ENCODE assay signal across 8 cellular contexts in genomic region chr7:35906191-35906908, GRCh38.
DNase-seq lines count a peak whose midpoint lies in the region; ATAC-seq lines count a peak whose summit lies in the region.

No MANE protein-coding gene starts in this region.

- no peak overlapping the region for H2AK5ac ChIP-seq in neuronal stem cell (ENCODE audit: low read depth, low read length)

- H4K8ac ChIP-seq in neuronal stem cell (ENCODE audit: low read depth, low read length) = no peak overlapping the region

- H3K27ac Mint-ChIP-seq in activated T-cell treated with anti-CD3 and anti-CD28 coated beads, Interleukin-2, amount 50 U/mL, for 72 hours = no peak overlapping the region

- H3K9ac ChIP-seq in neuronal stem cell (ENCODE audit: low read depth, low read length, poor library complexity) = no peak overlapping the region

- no peaks in the 10 kb centered on the region for H3K9me3 ChIP-seq in neuronal stem cell (replicated peaks in 1 of 2; ENCODE audit: control insufficient read depth in 2 of 2, insufficient read depth in 1 of 2, low read depth in 1 of 2, low read length in 2 of 2)

- no peak overlapping the region for H2BK15ac ChIP-seq in neuronal stem cell (ENCODE audit: low read length)

- H3K36me3 Mint-ChIP-seq in activated T-cell treated with anti-CD3 and anti-CD28 coated beads, Interleukin-2, amount 50 U/mL, for 72 hours (ENCODE audit: insufficient read depth in 2 of 2) = peaks cover 2 to 8% of the 10 kb centered on the region in 2 donors

- H3K27me3 Mint-ChIP-seq in activated T-cell treated with anti-CD3 and anti-CD28 coated beads, Interleukin-2, amount 50 U/mL, for 72 hours (ENCODE audit: low read depth) = no peaks in the 10 kb centered on the region

- H2BK5ac ChIP-seq in neuronal stem cell (ENCODE audit: low read length) = no peak overlapping the region

- no peak overlapping the region for H3K4me3 Mint-ChIP-seq in activated T-cell treated with anti-CD3 and anti-CD28 coated beads, Interleukin-2, amount 50 U/mL, for 72 hours

- no peak overlapping the region for H3K18ac ChIP-seq in neuronal stem cell (ENCODE audit: low read length)

- ATAC-seq in GM21723 (IDR thresholded peaks at IDR 0.05; ENCODE audit: unreplicated experiment) = peak; percentile 87
- peak; percentile 75 to 80 for ATAC-seq in activated T-cell treated with anti-CD3 and anti-CD28 coated beads, Interleukin-2, amount 50 U/mL, for 72 hours (replicated peaks in 1 of 2)

- H3K27ac ChIP-seq in neuronal stem cell (replicated peaks; ENCODE audit: low read length) (no peak overlapping the region), temporal lobe (ENCODE audit: low read depth, low read length) (peak overlapping the region; percentile 54)

- DNase-seq in DMS53 treated with DMSO at 0.1 percent for 48 hours (lab: John Stamatoyannopoulos, UW; ENCODE audit: unreplicated experiment) (peak; percentile 58), Kasumi-1 (lab: John Stamatoyannopoulos, UW) (peak; percentile 86 to 90), RKO (ENCODE audit: low spot score) (peak; percentile 77), fibroblast of peridontal ligament (ENCODE audit: extremely low read depth) (peak; percentile 89), neuronal stem cell (ENCODE audit: low spot score) (peak; percentile 78)
- peak; percentile 58 to 74 for DNase-seq in activated T-cell treated with anti-CD3 and anti-CD28 coated beads, Interleukin-2, amount 50 U/mL, for 72 hours

- no peak overlapping the region for H3K4ac ChIP-seq in neuronal stem cell (ENCODE audit: low read length)

- no peaks in the 10 kb centered on the region for H3K27me3 ChIP-seq in neuronal stem cell (ENCODE audit: control insufficient read depth in 3 of 3, insufficient read depth in 3 of 3, low read depth in 1 of 3, low read length in 3 of 3)

- H3K14ac ChIP-seq in neuronal stem cell (ENCODE audit: low read length) = no peak overlapping the region

- H3K9me3 Mint-ChIP-seq in activated T-cell treated with anti-CD3 and anti-CD28 coated beads, Interleukin-2, amount 50 U/mL, for 72 hours = no peaks in the 10 kb centered on the region

- no peak overlapping the region for H2BK12ac ChIP-seq in neuronal stem cell (ENCODE audit: low read length)

- H3K4me3 ChIP-seq in neuronal stem cell (ENCODE audit: low read length in 2 of 2) = no peak overlapping the region

- peaks cover 9% of the 10 kb centered on the region for H3K4me1 Mint-ChIP-seq in activated T-cell treated with anti-CD3 and anti-CD28 coated beads, Interleukin-2, amount 50 U/mL, for 72 hours (ENCODE audit: low read depth)

- no CpG with 5 or more reads among the region's 2 CpGs for WGBS in neuronal stem cell (ENCODE audit: extremely low coverage in 2 of 2, insufficient read length in 2 of 2, insufficient replicate concordance in 1 of 2), 2 donors

- peaks cover 0 to 47% of the 10 kb centered on the region in 2 donors for H3K36me3 ChIP-seq in neuronal stem cell (replicated peaks in 1 of 2; ENCODE audit: control insufficient read depth in 2 of 2, insufficient read depth in 2 of 2, low read length in 2 of 2)

- H2BK120ac ChIP-seq in neuronal stem cell (ENCODE audit: low read depth, low read length) = no peak overlapping the region

- no peak overlapping the region for H4K91ac ChIP-seq in neuronal stem cell (ENCODE audit: low read depth, low read length, poor library complexity)

- H3K4me1 ChIP-seq in neuronal stem cell (ENCODE audit: control insufficient read depth in 2 of 2, insufficient read depth in 1 of 2, low read depth in 1 of 2, low read length in 2 of 2) = peaks cover 2 to 5% of the 10 kb centered on the region in 2 donors

- H3K23ac ChIP-seq in neuronal stem cell (ENCODE audit: low read depth, low read length, poor library complexity) = no peak overlapping the region

- no peak overlapping the region for H2AFZ ChIP-seq in neuronal stem cell (ENCODE audit: low read length)

- H3K4me2 ChIP-seq in neuronal stem cell (ENCODE audit: insufficient read depth, low read length, poor library complexity, severe bottlenecking) = no peak overlapping the region

- no peaks in the 10 kb centered on the region for H3K79me1 ChIP-seq in neuronal stem cell (ENCODE audit: low read depth, low read length)
